ENCODE assay signal across 12 cellular contexts in the genomic region with DNA sequence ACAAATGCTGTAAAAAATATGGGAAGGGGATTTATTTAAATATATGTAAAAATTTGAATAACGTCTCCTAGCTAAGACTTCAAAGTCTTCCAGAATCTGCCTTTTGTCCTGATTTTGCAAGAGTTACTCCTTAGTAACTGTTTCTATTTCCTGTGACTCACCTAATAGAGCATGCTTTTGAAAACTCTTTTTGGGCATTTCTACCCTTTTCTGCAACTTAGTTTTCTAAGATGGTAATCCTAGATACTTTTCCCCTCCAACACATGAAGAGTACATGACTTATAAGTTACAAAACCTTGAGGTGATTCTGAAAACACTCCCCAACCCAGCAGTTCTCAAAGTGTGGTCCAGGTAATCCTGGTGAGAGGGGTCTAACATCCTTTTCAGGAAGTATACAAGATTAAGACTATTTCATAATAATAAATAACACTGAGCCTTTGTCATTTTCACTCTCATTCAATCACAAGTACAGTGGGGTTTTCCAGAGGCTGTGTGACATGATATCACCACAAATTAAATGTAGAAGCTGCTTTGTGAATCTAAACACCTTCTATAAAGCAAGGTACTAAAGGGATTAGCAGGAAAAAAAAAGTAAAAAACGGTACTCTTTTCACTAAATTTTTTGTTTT. TPM values are rescaled to one million over a fixed set of nuclear protein-coding genes. Genes with fewer than 3 reads are reported as not detected.
DNase-seq lines count a peak whose midpoint lies in the region; ATAC-seq, FAIRE-seq and TF ChIP-seq lines count a peak whose summit lies in the region.
"Had no signal": no experiment of that assay in that cellular context is flagged by ENCODE, and none has a peak within 500 bp of the region (broad histone marks: within the 10 kb centered on the region; RNA-seq: fewer than 3 reads in every experiment).

No MANE protein-coding gene starts in this region.

- H3K9me3 ChIP-seq in PC-9 (ENCODE audit: insufficient read depth, low read depth) (no peaks in the 10 kb centered on the region), Peyer's patch (no peaks in the 10 kb centered on the region)
- H3K9me3 ChIP-seq: BLaER1 had no signal

- ATAC-seq in HG03565 (IDR thresholded peaks at IDR 0.05; ENCODE audit: unreplicated experiment) = no peak
- ATAC-seq: right cardiac atrium had no signal

- no peak overlapping the region for H3K4me3 Mint-ChIP-seq in activated CD4-positive, alpha-beta T cell treated with anti-CD3 and anti-CD28 coated beads, Interleukin-2, amount 10 ng/mL, durations not matched to agents 24 days and 14 days

- CTCF ChIA-PET in PC-9 (lab: Charles Lee) = no interaction called here

- no peaks in the 10 kb centered on the region for H3K27me3 Mint-ChIP-seq in activated CD4-positive, alpha-beta T cell treated with anti-CD3 and anti-CD28 coated beads, Interleukin-2, amount 10 ng/mL, durations not matched to agents 24 days and 14 days

- H3K27ac Mint-ChIP-seq in activated CD4-positive, alpha-beta T cell treated with anti-CD3 and anti-CD28 coated beads, Interleukin-2, amount 10 ng/mL, durations not matched to agents 24 days and 14 days = peak overlapping the region; percentile 70

- H3K9me2 ChIP-seq in PC-9 (ENCODE audit: insufficient read depth) = no peaks in the 10 kb centered on the region

- H4K20me1 ChIP-seq in PC-9 (ENCODE audit: insufficient read depth) = no peaks in the 10 kb centered on the region; the same call in 1 of the 2 replicates

- BruUV-seq in PC-9 (replicated peaks; lab: Mats Ljungman, UMichigan) = no TSS peak

- no peak for DNase-seq in activated CD4-positive, alpha-beta T cell treated with anti-CD3 and anti-CD28 coated beads, Interleukin-2, amount 10 ng/mL, durations not matched to agents 24 days and 14 days
- DNase-seq in activated CD4-positive, alpha-beta T cell treated with anti-CD3 and anti-CD28 coated beads for 4 hours = no peak
- DNase-seq in PC-9 (peak in 1 of 2 experiments; percentile 52), renal cortical epithelial cell (ENCODE audit: low read depth) (peak; percentile 82), GOT3 (lab: John Stamatoyannopoulos, UW) (no peak), Peyer's patch (no peak)
- DNase-seq: NCI-H1694, right cardiac atrium, SIG-M5 had no signal

- peaks cover 9% of the 10 kb centered on the region for H3K79me2 ChIP-seq in PC-9 (ENCODE audit: low read depth)

- H3K4me3 ChIP-seq in PC-9 = 0 out of 2 replicates have a peak overlapping the region, but pooled peaks have one; percentile 16
- no peak overlapping the region for H3K4me3 ChIP-seq in Peyer's patch
- H3K4me3 ChIP-seq: BLaER1 had no signal

- H3K27me3 ChIP-seq in PC-9 (ENCODE audit: insufficient read depth, low read depth) (no peaks in the 10 kb centered on the region), Peyer's patch (no peaks in the 10 kb centered on the region)
- H3K27me3 ChIP-seq: BLaER1 had no signal

- H3K36me3 ChIP-seq in PC-9 (ENCODE audit: low read depth) (peaks cover 59% of the 10 kb centered on the region), Peyer's patch (peaks cover 0 to 63% (median 0%) of the 10 kb centered on the region in 3 donors)

- H3K27ac ChIP-seq in PC-9 (peak overlapping the region; percentile 62), Peyer's patch (no peak overlapping the region)
- H3K27ac ChIP-seq: BLaER1 had no signal

- POLR2A ChIA-PET in PC-9 (lab: Charles Lee; ENCODE audit: unreplicated experiment) = no interaction called here

- no peak overlapping the region for H2AFZ ChIP-seq in PC-9

- H3K4me2 ChIP-seq in PC-9 = peak overlapping the region; percentile 52
- H3K4me2 ChIP-seq: BLaER1 had no signal

- peaks cover 26% of the 10 kb centered on the region for H3F3A ChIP-seq in PC-9 (ENCODE audit: insufficient read depth, low read depth)

- TF ChIP-seq CTCF in PC-9 (conservative IDR thresholded peaks at IDR 0.05) (no peak), Peyer's patch (IDR thresholded peaks at IDR 0.05) (no peak)

- H3K36me3 Mint-ChIP-seq in activated CD4-positive, alpha-beta T cell treated with anti-CD3 and anti-CD28 coated beads, Interleukin-2, amount 10 ng/mL, durations not matched to agents 24 days and 14 days (ENCODE audit: low read depth) = peaks cover 33% of the 10 kb centered on the region

- peaks cover 38% of the 10 kb centered on the region for H3K4me1 ChIP-seq in PC-9 (replicated peaks; ENCODE audit: insufficient read depth)
- H3K4me1 ChIP-seq in Peyer's patch = no peaks in the 10 kb centered on the region
- H3K4me1 ChIP-seq: BLaER1 had no signal

- intact Hi-C loops in activated CD4-positive, alpha-beta T cell treated with anti-CD3 and anti-CD28 coated beads, Interleukin-2, amount 10 ng/mL, durations not matched to agents 24 days and 14 days (cut with micrococcal nuclease) = loop anchor here (5.0 kb wide), 1 partner anchor 273 kb away; no protein-coding TSS in a partner anchor
- intact Hi-C loops in PC-9 (cut with micrococcal nuclease; ENCODE audit: unreplicated experiment) = no loop called here

- H3K9me3 Mint-ChIP-seq in activated CD4-positive, alpha-beta T cell treated with anti-CD3 and anti-CD28 coated beads, Interleukin-2, amount 10 ng/mL, durations not matched to agents 24 days and 14 days = no peaks in the 10 kb centered on the region

- no peak for TF ChIP-seq POLR2A in Peyer's patch (IDR thresholded peaks at IDR 0.05)

- H3K4me1 Mint-ChIP-seq in activated CD4-positive, alpha-beta T cell treated with anti-CD3 and anti-CD28 coated beads, Interleukin-2, amount 10 ng/mL, durations not matched to agents 24 days and 14 days = peaks cover 16% of the 10 kb centered on the region

- peak; percentile 21 for FAIRE-seq in colon (lab: Jason Lieb, UNC)

RNA-seq across cellular contexts. Expression of gene PPP4R3B, which starts 31.9 kb away (rescaled TPM):
- 78.1 and 82.7 TPM in 2 replicates for total RNA-seq in activated CD4-positive, alpha-beta T cell treated with anti-CD3 and anti-CD28 coated beads, Interleukin-2, amount 10 ng/mL, durations not matched to agents 24 days and 14 days
- total RNA-seq in PC-9 (2021) = 66.2 and 73.4 TPM in 2 replicates
- total RNA-seq in renal cortical epithelial cell = 38.2 and 74.5 TPM in 2 replicates
- total RNA-seq in Peyer's patch = 10 to 100 TPM; 58.6 to 87.0 (median 69.5) TPM
